In genomic region chr7:97017197-97018125, GRCh38 we compare ENCODE assay signal across 16 cellular contexts. TPM values are rescaled to one million over a fixed set of nuclear protein-coding genes. Genes with fewer than 3 reads are reported as not detected.
A peak's percentile ranks its signal among the peaks of the same experiment; 100 is the strongest.
DNase-seq lines count a peak whose midpoint lies in the region; ATAC-seq, FAIRE-seq and TF ChIP-seq lines count a peak whose summit lies in the region.
"Had no signal": no experiment of that assay in that cellular context is flagged by ENCODE, and none has a peak within 500 bp of the region (broad histone marks: within the 10 kb centered on the region; RNA-seq: fewer than 3 reads in every experiment).

No MANE protein-coding gene starts in this region.

- H3K79me2 ChIP-seq in astrocyte (ENCODE audit: insufficient read depth, low read length) = no peaks in the 10 kb centered on the region

- TF ChIP-seq CTCF in astrocyte (IDR thresholded peaks at IDR 0.05; ENCODE audit: insufficient read depth, low read depth, low read length) = no peak

- H3K4me1 ChIP-seq in astrocyte (ENCODE audit: insufficient read depth, low read length) (peaks cover 5% of the 10 kb centered on the region), mesodermal cell (ENCODE audit: control insufficient read depth, insufficient read depth, low read length, poor library complexity, severe bottlenecking) (peaks cover 19% of the 10 kb centered on the region), subcutaneous abdominal adipose tissue (ENCODE audit: control insufficient read depth in 5 of 5, insufficient read depth in 5 of 5, low read length in 5 of 5) (peaks cover 0 to 36% (median 34%) of the 10 kb centered on the region in 5 donors)

- H4K20me1 ChIP-seq in astrocyte (ENCODE audit: insufficient read depth, low read length) = no peaks in the 10 kb centered on the region

- FAIRE-seq in astrocyte (lab: Jason Lieb, UNC) (no peak), GM12892 (lab: Jason Lieb, UNC) (no peak)

- H3K9ac ChIP-seq in astrocyte (ENCODE audit: low read length) (no peak overlapping the region), subcutaneous abdominal adipose tissue (ENCODE audit: low read length in 5 of 5) (no peak overlapping the region)

- ATAC-seq in activated naive CD4-positive, alpha-beta T cell treated with anti-CD3 and anti-CD28 coated beads, Interleukin-2, amount 50 U/mL, for 72 hours = no peak
- no peak for ATAC-seq in HG02885 (IDR thresholded peaks at IDR 0.05; ENCODE audit: poor library complexity, unreplicated experiment)

- WGBS in mesodermal cell (ENCODE audit: insufficient coverage in 2 of 2), 2 experiments = 4 to 7% methylated on average over 22 of the region's 37 CpGs

- H3K36me3 Mint-ChIP-seq in activated naive CD4-positive, alpha-beta T cell treated with anti-CD3 and anti-CD28 coated beads, Interleukin-2, amount 10 ng/mL, durations not matched to agents 7 days and 5 days = peaks cover 2% of the 10 kb centered on the region
- H3K36me3 Mint-ChIP-seq in activated naive CD4-positive, alpha-beta T cell treated with anti-CD3 and anti-CD28 coated beads, Interleukin-2, amount 50 U/mL, for 72 hours = peaks cover 13 to 37% of the 10 kb centered on the region in 2 donors
- peaks cover 4% of the 10 kb centered on the region for H3K36me3 Mint-ChIP-seq in astrocyte (ENCODE audit: low read depth, unreplicated experiment)

- DNase-seq in activated naive CD4-positive, alpha-beta T cell treated with anti-CD3 and anti-CD28 coated beads, Interleukin-2, amount 10 ng/mL, durations not matched to agents 7 days and 5 days = no peak
- no peak for DNase-seq in activated naive CD4-positive, alpha-beta T cell treated with anti-CD3 and anti-CD28 coated beads, Interleukin-2, amount 50 U/mL, for 72 hours (ENCODE audit: low spot score in 2 of 2)
- DNase-seq in astrocyte (ENCODE audit: low read depth) (no peak), GM12892 (ENCODE audit: insufficient read length) (no peak), NOMO-1 treated with DMSO at 0.1 percent for 48 hours (lab: John Stamatoyannopoulos, UW; ENCODE audit: unreplicated experiment) (no peak)
- DNase-seq: activated CD4-positive, alpha-beta T cell treated with anti-CD3 and anti-CD28 coated beads for 1 hour; activated T-cell treated with anti-CD3 and anti-CD28 coated beads, Interleukin-2, amount 50 U/mL, for 48 hours; amygdala; cortex of kidney; mammary epithelial cell had no signal

- TF ChIP-seq POLR2A in GM12892 (IDR thresholded peaks at IDR 0.05; ENCODE audit: low read depth, low read length) = no peak

- H2AFZ ChIP-seq in astrocyte (ENCODE audit: low read depth, low read length) = no peak overlapping the region

- H3K36me3 ChIP-seq in astrocyte (ENCODE audit: insufficient read depth, low read length) = no peaks in the 10 kb centered on the region
- H3K36me3 ChIP-seq in mesodermal cell (ENCODE audit: control insufficient read depth, insufficient read depth, low read length) = no peaks in the 10 kb centered on the region
- no peaks in the 10 kb centered on the region for H3K36me3 ChIP-seq in subcutaneous abdominal adipose tissue (ENCODE audit: control insufficient read depth in 5 of 5, insufficient read depth in 5 of 5, low read length in 5 of 5)
- H3K36me3 ChIP-seq: tibial nerve had no signal

- H3K4me3 Mint-ChIP-seq in activated naive CD4-positive, alpha-beta T cell treated with anti-CD3 and anti-CD28 coated beads, Interleukin-2, amount 10 ng/mL, durations not matched to agents 7 days and 5 days = no peak overlapping the region
- H3K4me3 Mint-ChIP-seq in astrocyte (ENCODE audit: unreplicated experiment) = peak overlapping the region; percentile 34

- H3K9me3 Mint-ChIP-seq in activated naive CD4-positive, alpha-beta T cell treated with anti-CD3 and anti-CD28 coated beads, Interleukin-2, amount 10 ng/mL, durations not matched to agents 7 days and 5 days = no peaks in the 10 kb centered on the region
- H3K9me3 Mint-ChIP-seq in activated naive CD4-positive, alpha-beta T cell treated with anti-CD3 and anti-CD28 coated beads, Interleukin-2, amount 50 U/mL, for 72 hours = no peaks in the 10 kb centered on the region
- peaks cover 29% of the 10 kb centered on the region for H3K9me3 Mint-ChIP-seq in astrocyte (ENCODE audit: unreplicated experiment)

- CTCF ChIA-PET in activated naive CD4-positive, alpha-beta T cell treated with anti-CD3 and anti-CD28 coated beads, Interleukin-2, amount 10 ng/mL, durations not matched to agents 7 days and 5 days (lab: Charles Lee) = interaction anchor here (1.1 kb wide), 1 partner anchor 10 kb away, joined by 6 read pairs; no protein-coding TSS in a partner anchor

- H3K4me3 ChIP-seq in astrocyte (ENCODE audit: insufficient read depth, low read depth, low read length) (no peak overlapping the region), mesodermal cell (ENCODE audit: extremely low read depth, insufficient read depth, low read length, poor library complexity, severe bottlenecking) (peak overlapping the region; percentile 23), subcutaneous abdominal adipose tissue (ENCODE audit: low read depth in 1 of 5, low read length in 5 of 5) (peak overlapping the region in 4 of 5 donors; percentile 22 to 53 (median 46))

- peaks cover 100% of the 10 kb centered on the region for H3K27me3 Mint-ChIP-seq in activated naive CD4-positive, alpha-beta T cell treated with anti-CD3 and anti-CD28 coated beads, Interleukin-2, amount 10 ng/mL, durations not matched to agents 7 days and 5 days
- H3K27me3 Mint-ChIP-seq in astrocyte (ENCODE audit: low read depth, unreplicated experiment) = peaks cover 90% of the 10 kb centered on the region

- H3K27ac ChIP-seq in astrocyte (ENCODE audit: low read depth, low read length) (no peak overlapping the region), mesodermal cell (ENCODE audit: low read depth, low read length, severe bottlenecking) (no peak overlapping the region), subcutaneous abdominal adipose tissue (ENCODE audit: low read depth, low read length) (no peak overlapping the region)
- H3K27ac ChIP-seq: tibial nerve had no signal

- H3K9me3 ChIP-seq in astrocyte (ENCODE audit: insufficient read depth, low read depth, low read length) (peaks cover 10% of the 10 kb centered on the region), mesodermal cell (ENCODE audit: control insufficient read depth, low read length) (no peaks in the 10 kb centered on the region), subcutaneous abdominal adipose tissue (ENCODE audit: control insufficient read depth in 5 of 5, low read length in 5 of 5) (no peaks in the 10 kb centered on the region)

- peak overlapping the region; percentile 26 for H3K27ac Mint-ChIP-seq in activated naive CD4-positive, alpha-beta T cell treated with anti-CD3 and anti-CD28 coated beads, Interleukin-2, amount 10 ng/mL, durations not matched to agents 7 days and 5 days
- no peak overlapping the region for H3K27ac Mint-ChIP-seq in activated naive CD4-positive, alpha-beta T cell treated with anti-CD3 and anti-CD28 coated beads, Interleukin-2, amount 50 U/mL, for 72 hours
- H3K27ac Mint-ChIP-seq in astrocyte (ENCODE audit: unreplicated experiment) = peak overlapping the region; percentile 75

- peaks cover under 1% of the 10 kb centered on the region for H3K4me1 Mint-ChIP-seq in activated naive CD4-positive, alpha-beta T cell treated with anti-CD3 and anti-CD28 coated beads, Interleukin-2, amount 10 ng/mL, durations not matched to agents 7 days and 5 days
- H3K4me1 Mint-ChIP-seq in astrocyte (ENCODE audit: low read depth, unreplicated experiment) = peaks cover 11% of the 10 kb centered on the region

- peaks cover 95% of the 10 kb centered on the region for H3K27me3 ChIP-seq in astrocyte (ENCODE audit: insufficient read depth, low read length)
- peaks cover 63 to 89% (median 83%) of the 10 kb centered on the region in 5 donors for H3K27me3 ChIP-seq in subcutaneous abdominal adipose tissue (ENCODE audit: control insufficient read depth in 5 of 5, insufficient read depth in 4 of 5, low read length in 5 of 5)

- no peak overlapping the region for H3K4me2 ChIP-seq in astrocyte (ENCODE audit: low read length)

RNA-seq across cellular contexts. Expression of gene DLX5, which starts 7.2 kb away (rescaled TPM):
- not detected for total RNA-seq in activated naive CD4-positive, alpha-beta T cell treated with anti-CD3 and anti-CD28 coated beads, Interleukin-2, amount 50 U/mL, for 72 hours
- 1.3 and 1.9 TPM in 2 replicates for total RNA-seq in astrocyte
- 6.0 TPM for polyA plus RNA-seq in mesodermal cell (2013, experiment 1 of 2)
- polyA plus RNA-seq in mesodermal cell (2013, experiment 2 of 2) = 4.1 TPM
- polyA plus RNA-seq in GM12892 (2012; ENCODE audit: missing spikeins) = not detected
- total RNA-seq: MCF 10A had no signal

RNA-seq across cellular contexts. Expression of gene DLX6, which starts 12.1 kb away (rescaled TPM):
- total RNA-seq in activated naive CD4-positive, alpha-beta T cell treated with anti-CD3 and anti-CD28 coated beads, Interleukin-2, amount 50 U/mL, for 72 hours = not detected
- total RNA-seq in astrocyte = 0.25 TPM in 1 of 2 replicates, not detected in the other
- polyA plus RNA-seq in mesodermal cell (2013, experiment 1 of 2) = 1.6 TPM
- polyA plus RNA-seq in mesodermal cell (2013, experiment 2 of 2) = 1.0 TPM
- not detected for polyA plus RNA-seq in GM12892 (2012; ENCODE audit: missing spikeins)
- total RNA-seq: mammary epithelial cell, MCF 10A, omental fat pad, tibial nerve had no signal
- polyA plus RNA-seq: mammary epithelial cell had no signal

Comparison
In these comparisons a context has a peak if more than half of its experiments do, and no peak if none do; other contexts are left out.
1. H3K27ac Mint-ChIP-seq: peak in activated naive CD4-positive, alpha-beta T cell treated with anti-CD3 and anti-CD28 coated beads, Interleukin-2, amount 10 ng/mL, durations not matched to agents 7 days and 5 days (single experiment) and astrocyte (single experiment); none in activated naive CD4-positive, alpha-beta T cell treated with anti-CD3 and anti-CD28 coated beads, Interleukin-2, amount 50 U/mL, for 72 hours (0 of 2).